15 cellular contexts compared by ENCODE assay signal in genomic region chr5:112238473-112238872, GRCh38.
DNase-seq lines count a peak whose midpoint lies in the region; ATAC-seq and TF ChIP-seq lines count a peak whose summit lies in the region.
"Had no signal": no experiment of that assay in that cellular context is flagged by ENCODE, and none has a peak within 500 bp of the region (broad histone marks: within the 10 kb centered on the region; RNA-seq: fewer than 3 reads in every experiment).

No MANE protein-coding gene starts in this region.

- TF ChIP-seq CTCF in GM12872 (IDR thresholded peaks at IDR 0.05; ENCODE audit: insufficient read depth, low read depth, low read length) = 0 out of 3 replicates have a peak, but pooled peaks have one; percentile 20

- DNase-seq in D341Med (ENCODE audit: low spot score) (peak; percentile 32), NCI-H69 (lab: John Stamatoyannopoulos, UW) (peak; percentile 30), left kidney (ENCODE audit: low read depth, low spot score) (peak; percentile 21)
- DNase-seq: activated naive CD4-positive, alpha-beta T cell treated with anti-CD3 and anti-CD28 coated beads, Interleukin-2, amount 50 U/mL, for 16 hours; body of pancreas; DND-41; heart left ventricle; midbrain; right lobe of liver; RPMI8226 had no signal

- no peak for ATAC-seq in HG03045 (IDR thresholded peaks at IDR 0.05; ENCODE audit: unreplicated experiment)
- ATAC-seq in HG02885 (IDR thresholded peaks at IDR 0.05; ENCODE audit: poor library complexity, unreplicated experiment) = no peak
- ATAC-seq in HG02852 (IDR thresholded peaks at IDR 0.05; ENCODE audit: unreplicated experiment) = no peak
- ATAC-seq: activated CD4-positive, CD25-positive, alpha-beta regulatory T cell treated with anti-CD3 and anti-CD28 coated beads, Interleukin-2, amount 50 U/mL, for 24 hours; body of pancreas had no signal
